Comparison of ENCODE assay signal across 1 cellular context in the genomic region with DNA sequence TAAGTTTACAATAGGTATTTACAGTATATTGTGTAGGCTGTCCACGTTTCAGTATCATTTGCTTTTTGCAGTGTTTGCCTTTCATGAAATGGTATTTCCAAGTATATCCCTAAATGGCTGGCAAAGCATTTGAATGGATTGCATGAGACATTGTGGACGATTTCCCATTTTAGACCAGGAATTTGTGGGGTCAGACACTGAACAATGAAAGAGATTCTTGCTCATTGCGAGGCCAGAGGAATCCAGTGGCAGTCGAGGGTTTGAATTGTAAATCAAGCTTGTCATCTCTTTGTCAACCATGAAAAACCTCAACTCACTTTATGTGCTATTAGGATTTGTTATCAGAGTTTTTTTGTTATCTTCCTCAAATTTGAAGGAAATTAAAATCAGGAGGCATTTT.
TF ChIP-seq lines count a peak whose summit lies in the region.

No MANE protein-coding gene starts in this region.

TF ChIP-seq in IMR-90, 13 proteins besides CTCF, POLR2A, EP300 and RAD21 (continued from another document):
- TF ChIP-seq, protein P1, sequence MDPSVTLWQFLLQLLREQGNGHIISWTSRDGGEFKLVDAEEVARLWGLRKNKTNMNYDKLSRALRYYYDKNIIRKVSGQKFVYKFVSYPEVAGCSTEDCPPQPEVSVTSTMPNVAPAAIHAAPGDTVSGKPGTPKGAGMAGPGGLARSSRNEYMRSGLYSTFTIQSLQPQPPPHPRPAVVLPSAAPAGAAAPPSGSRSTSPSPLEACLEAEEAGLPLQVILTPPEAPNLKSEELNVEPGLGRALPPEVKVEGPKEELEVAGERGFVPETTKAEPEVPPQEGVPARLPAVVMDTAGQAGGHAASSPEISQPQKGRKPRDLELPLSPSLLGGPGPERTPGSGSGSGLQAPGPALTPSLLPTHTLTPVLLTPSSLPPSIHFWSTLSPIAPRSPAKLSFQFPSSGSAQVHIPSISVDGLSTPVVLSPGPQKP (IDR thresholded peaks at IDR 0.05; ENCODE audit: borderline replicate concordance, low read depth, low read length) = no peak
- no peak for TF ChIP-seq CEBPB (IDR thresholded peaks at IDR 0.05; ENCODE audit: low read depth, low read length)
